ENCODE assay signal across 10 cellular contexts in the genomic region with DNA sequence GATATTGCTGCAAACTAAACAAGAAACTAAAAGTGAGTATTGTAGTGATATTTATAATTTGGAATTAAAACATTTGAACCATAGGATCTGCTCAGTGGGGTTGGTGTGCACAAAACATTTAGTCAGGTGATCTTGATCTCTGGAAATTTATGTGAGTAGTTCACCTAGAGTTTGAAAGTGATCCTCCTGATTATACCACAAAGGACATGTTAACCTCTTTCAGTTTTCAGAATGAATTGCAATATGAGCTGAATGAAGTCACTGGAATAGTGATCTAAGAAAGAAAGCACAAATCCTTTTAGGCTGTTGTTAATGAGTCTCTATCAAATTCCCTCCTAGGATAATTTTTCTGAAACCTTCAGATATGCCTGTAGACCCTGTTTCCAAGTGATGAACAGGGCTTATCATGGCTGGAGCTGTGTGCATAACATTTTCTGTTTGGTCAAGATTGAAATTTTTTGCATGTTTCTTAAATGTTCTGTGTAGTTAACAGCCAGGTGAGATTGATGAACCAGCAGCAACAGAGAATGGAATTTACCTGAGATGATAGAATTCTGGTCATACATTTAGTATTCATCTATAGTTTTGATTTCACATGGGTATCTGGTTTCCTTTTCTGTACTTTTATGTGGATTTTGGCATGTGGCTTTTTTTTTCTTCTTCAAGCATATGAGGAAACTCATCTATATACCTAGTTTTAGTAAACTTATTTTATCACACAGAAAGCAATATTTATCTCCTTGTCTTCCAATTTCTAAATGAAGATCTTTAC. TPM values are rescaled to one million over a fixed set of nuclear protein-coding genes. Genes with fewer than 3 reads are reported as not detected.
DNase-seq lines count a peak whose midpoint lies in the region; ATAC-seq and TF ChIP-seq lines count a peak whose summit lies in the region.
"Had no signal": no experiment of that assay in that cellular context is flagged by ENCODE, and none has a peak within 500 bp of the region (broad histone marks: within the 10 kb centered on the region; RNA-seq: fewer than 3 reads in every experiment).

No MANE protein-coding gene starts in this region.

- H3K36me3 Mint-ChIP-seq in activated CD4-positive, alpha-beta memory T cell treated with anti-CD3 and anti-CD28 coated beads, Interleukin-2, amount 10 ng/mL, durations not matched to agents 7 days and 5 days (ENCODE audit: low read depth), result peaks cover 79% of the 10 kb centered on the region
- no peaks in the 10 kb centered on the region for H3K36me3 Mint-ChIP-seq in glutamatergic neuron (ENCODE audit: unreplicated experiment)

- H3K9me3 ChIP-seq in hepatocyte (ENCODE audit: low read depth), result no peaks in the 10 kb centered on the region
- no peaks in the 10 kb centered on the region for H3K9me3 ChIP-seq in aorta (ENCODE audit: control insufficient read depth, low read length)

- H3K27ac Mint-ChIP-seq in activated CD4-positive, alpha-beta memory T cell treated with anti-CD3 and anti-CD28 coated beads, Interleukin-2, amount 10 ng/mL, durations not matched to agents 7 days and 5 days, result peak overlapping the region; percentile 60
- H3K27ac Mint-ChIP-seq in glutamatergic neuron (ENCODE audit: unreplicated experiment), result no peak overlapping the region

- no peak overlapping the region for H2AFZ ChIP-seq in hepatocyte

- H3K4me3 ChIP-seq in hepatocyte (no peak overlapping the region), aorta (ENCODE audit: low read length in 2 of 2) (no peak overlapping the region)

- intact Hi-C loops in aorta (cut with DNase I), result no loop called here

- POLR2A ChIA-PET in activated CD4-positive, alpha-beta memory T cell treated with anti-CD3 and anti-CD28 coated beads, Interleukin-2, amount 10 ng/mL, durations not matched to agents 7 days and 5 days (lab: Charles Lee), result interaction anchor here (0.7 to 1.5 kb wide), 4 partner anchors 9 to 24 kb away, joined by 3 to 7 read pairs (median 5); no protein-coding TSS in a partner anchor

- no peak overlapping the region for H3K4me3 Mint-ChIP-seq in activated CD4-positive, alpha-beta memory T cell treated with anti-CD3 and anti-CD28 coated beads, Interleukin-2, amount 10 ng/mL, durations not matched to agents 7 days and 5 days
- H3K4me3 Mint-ChIP-seq in glutamatergic neuron (ENCODE audit: unreplicated experiment), result no peak overlapping the region

- CTCF ChIA-PET in activated CD4-positive, alpha-beta memory T cell treated with anti-CD3 and anti-CD28 coated beads, Interleukin-2, amount 10 ng/mL, durations not matched to agents 7 days and 5 days (lab: Charles Lee), result no interaction called here

- H3K4me1 ChIP-seq in hepatocyte (ENCODE audit: insufficient read depth) (no peaks in the 10 kb centered on the region), aorta (ENCODE audit: control insufficient read depth in 1 of 2, insufficient read depth in 2 of 2, low read length in 2 of 2) (peaks cover 0 to 2% of the 10 kb centered on the region in 2 donors)

- H3K79me2 ChIP-seq in hepatocyte, result peaks cover 13% of the 10 kb centered on the region

- H3K27me3 ChIP-seq in hepatocyte (no peaks in the 10 kb centered on the region), aorta (ENCODE audit: control insufficient read depth in 1 of 2, insufficient read depth in 2 of 2, low read length in 1 of 2) (no peaks in the 10 kb centered on the region)

- H3K9me2 ChIP-seq in hepatocyte (replicated peaks; ENCODE audit: insufficient read depth), result no peaks in the 10 kb centered on the region

- no peaks in the 10 kb centered on the region for H4K20me1 ChIP-seq in hepatocyte (ENCODE audit: insufficient read depth, poor library complexity, severe bottlenecking)

- DNase-seq in activated CD4-positive, alpha-beta memory T cell treated with anti-CD3 and anti-CD28 coated beads, Interleukin-2, amount 10 ng/mL, durations not matched to agents 7 days and 5 days, result no peak
- DNase-seq in hepatocyte (ENCODE audit: low spot score) (no peak), aorta (no peak), glutamatergic neuron (no peak), GM03348 (ENCODE audit: low spot score) (no peak)
- DNase-seq: NCI-H526 treated with DMSO at 0.1 percent for 48 hours had no signal

- no peak overlapping the region for H3K4me2 ChIP-seq in hepatocyte

- H3K27ac ChIP-seq in hepatocyte (no peak overlapping the region), aorta (ENCODE audit: low read depth in 1 of 2, low read length in 2 of 2) (no peak overlapping the region)
- H3K27ac ChIP-seq: HL-60 had no signal

- peaks cover 53% of the 10 kb centered on the region for H3K4me1 Mint-ChIP-seq in activated CD4-positive, alpha-beta memory T cell treated with anti-CD3 and anti-CD28 coated beads, Interleukin-2, amount 10 ng/mL, durations not matched to agents 7 days and 5 days
- peaks cover 1% of the 10 kb centered on the region for H3K4me1 Mint-ChIP-seq in glutamatergic neuron (ENCODE audit: low read depth, unreplicated experiment)

- no peaks in the 10 kb centered on the region for H3K27me3 Mint-ChIP-seq in activated CD4-positive, alpha-beta memory T cell treated with anti-CD3 and anti-CD28 coated beads, Interleukin-2, amount 10 ng/mL, durations not matched to agents 7 days and 5 days
- H3K27me3 Mint-ChIP-seq in glutamatergic neuron (ENCODE audit: unreplicated experiment), result no peaks in the 10 kb centered on the region

- no peaks in the 10 kb centered on the region for H3K36me3 ChIP-seq in hepatocyte (replicated peaks; ENCODE audit: insufficient read depth, low read depth)
- no peaks in the 10 kb centered on the region for H3K36me3 ChIP-seq in aorta (ENCODE audit: control insufficient read depth in 1 of 2, insufficient read depth in 2 of 2, low read length in 1 of 2)

- peaks cover 5% of the 10 kb centered on the region for H3K9me3 Mint-ChIP-seq in activated CD4-positive, alpha-beta memory T cell treated with anti-CD3 and anti-CD28 coated beads, Interleukin-2, amount 10 ng/mL, durations not matched to agents 7 days and 5 days
- H3K9me3 Mint-ChIP-seq in glutamatergic neuron (ENCODE audit: unreplicated experiment), result no peaks in the 10 kb centered on the region

- ATAC-seq in GM18499 (IDR thresholded peaks at IDR 0.05; ENCODE audit: insufficient read depth, unreplicated experiment), result peak; percentile 97
- ATAC-seq in GM19452 (IDR thresholded peaks at IDR 0.05; ENCODE audit: unreplicated experiment), result peak; percentile 94
- ATAC-seq in HG03025 (IDR thresholded peaks at IDR 0.05; ENCODE audit: low FRiP score, unreplicated experiment), result peak; percentile 80
- no peak for ATAC-seq in aorta (ENCODE audit: low FRiP score)

- TF ChIP-seq CTCF in hepatocyte (IDR thresholded peaks at IDR 0.05; ENCODE audit: poor library complexity) (no peak), glutamatergic neuron (IDR thresholded peaks at IDR 0.05; ENCODE audit: partially characterized antibody, unreplicated experiment) (no peak)

RNA-seq across cellular contexts. Expression of gene CDC14A, which starts 25.5 kb away (rescaled TPM):
- total RNA-seq in activated CD4-positive, alpha-beta memory T cell treated with anti-CD3 and anti-CD28 coated beads, Interleukin-2, amount 10 ng/mL, durations not matched to agents 7 days and 5 days, result 10 to 100 TPM; 41.8 to 44.9 TPM
- total RNA-seq in hepatocyte, result 14.5 and 16.5 TPM in 2 replicates
- 5.8 and 7.3 TPM in 2 replicates for polyA plus RNA-seq in hepatocyte
- total RNA-seq in aorta, result 10 to 100 TPM in 1 of 2 donors, 1 to 10 TPM in 1; 8.3 to 14.0 TPM
- polyA plus RNA-seq in aorta, result 1 to 10 TPM in 1 of 2 donors, under 1 TPM in 1; 0.88 to 1.7 TPM
- 9.2 TPM for total RNA-seq in glutamatergic neuron (ENCODE audit: unreplicated experiment)
